ENCODE assay signal across 8 cellular contexts in genomic region chr20:33674294-33675126, GRCh38. TPM values are rescaled to one million over a fixed set of nuclear protein-coding genes. Genes with fewer than 3 reads are reported as not detected.
DNase-seq lines count a peak whose midpoint lies in the region; TF ChIP-seq lines count a peak whose summit lies in the region.

Gene NECAB3 (minus strand): TSS chr20:33674428. CDS start chr20:33674352, 76 bp downstream.

- H3K4me3 ChIP-seq in H7 (ENCODE audit: insufficient read depth, low read depth, low read length) = peak within 1 kb of the TSS; percentile 80
- peak within 1 kb of the TSS; percentile 62 for H3K4me3 ChIP-seq in iPS-11a (ENCODE audit: low read depth, low read length)

- no peaks in the 10 kb centered on the region for H3K9me3 Mint-ChIP-seq in brain

- H3K27me3 Mint-ChIP-seq in brain = no peaks in the 10 kb centered on the region

- peak within 1 kb of the TSS; percentile 84 to 93 (median 91) for H3K27ac Mint-ChIP-seq in brain

- TF ChIP-seq CTCF in brain (conservative IDR thresholded peaks at IDR 0.05) = peak in 1 of 2 experiments; percentile 15

- peaks cover 22% of the 10 kb centered on the region for H3K36me3 ChIP-seq in H7 (replicated peaks; ENCODE audit: control insufficient read depth, insufficient read depth, low read length)

- DNase-seq in ELF-1 (ENCODE audit: low read depth, low spot score) (peak; percentile 70), H7 (peak; percentile 99), NCI-H128 (lab: John Stamatoyannopoulos, UW; ENCODE audit: unreplicated experiment) (peak; percentile 30), T-helper 2 cell (peak; percentile 27 to 57 (median 52)), retina (peak; percentile 84), KG1 (lab: John Stamatoyannopoulos, UW) (no peak)

- H3K4me3 Mint-ChIP-seq in brain = peak within 1 kb of the TSS; percentile 82 to 95 (median 93)

- no peaks in the 10 kb centered on the region for H3K27me3 ChIP-seq in H7 (ENCODE audit: control insufficient read depth, insufficient read depth, low read length)

- peaks cover 63% of the 10 kb centered on the region for H3K4me1 Mint-ChIP-seq in brain

- peaks cover 3% of the 10 kb centered on the region for H3K36me3 Mint-ChIP-seq in brain

RNA-seq across cellular contexts. Expression of gene NECAB3, which starts in this region (rescaled TPM):
- 39.9 and 56.7 TPM in 2 replicates for total RNA-seq in H7 (2014; rRNA removed; shearing (Covaris generic))
- 75.9 TPM for polyA plus RNA-seq in brain (ENCODE audit: insufficient read depth, low read depth, low replicate concordance)
